25 cellular contexts compared by ENCODE assay signal in genomic region chr7:125246706-125247105, GRCh38.
DNase-seq lines count a peak whose midpoint lies in the region; ATAC-seq, FAIRE-seq and TF ChIP-seq lines count a peak whose summit lies in the region.
"Had no signal": no experiment of that assay in that cellular context is flagged by ENCODE, and none has a peak within 500 bp of the region (broad histone marks: within the 10 kb centered on the region; RNA-seq: fewer than 3 reads in every experiment).

No MANE protein-coding gene starts in this region.

- H3K79me2 ChIP-seq in GM23338 (replicated peaks; ENCODE audit: insufficient read depth) (no peaks in the 10 kb centered on the region), OCI-LY3 (ENCODE audit: low read length) (no peaks in the 10 kb centered on the region), K562 (ENCODE audit: control insufficient read depth, insufficient read depth, low read length) (no peaks in the 10 kb centered on the region), Karpas-422 (ENCODE audit: low read length) (no peaks in the 10 kb centered on the region)

- H2AFZ ChIP-seq in GM23338 (no peak overlapping the region), OCI-LY3 (ENCODE audit: low read depth, low read length) (0 out of 2 replicates have a peak overlapping the region, but pooled peaks have one; percentile 31), K562 (ENCODE audit: low read depth, low read length) (peak overlapping the region; percentile 43), Karpas-422 (ENCODE audit: low read length) (no peak overlapping the region)

- no peaks in the 10 kb centered on the region for H3K36me3 Mint-ChIP-seq in GM23338 (ENCODE audit: low read depth)
- H3K36me3 Mint-ChIP-seq: CD14-positive monocyte; CD8-positive, alpha-beta memory T cell had no signal

- H3K36me3 ChIP-seq in GM23338 (ENCODE audit: insufficient read depth): no peaks in the 10 kb centered on the region
- no peaks in the 10 kb centered on the region for H3K36me3 ChIP-seq in OCI-LY3 (replicated peaks; ENCODE audit: low read depth, low read length)
- no peaks in the 10 kb centered on the region for H3K36me3 ChIP-seq in K562 (ENCODE audit: control insufficient read depth, insufficient read depth, low read length)
- H3K36me3 ChIP-seq in Karpas-422 (ENCODE audit: insufficient read depth, low read length): no peaks in the 10 kb centered on the region
- H3K36me3 ChIP-seq: BE2C; BLaER1 treated with 17β-estradiol and CSF1 and Interleukin-3, amounts not matched to agents 10 nM and 100 nM had no signal

- H3K4me3 Mint-ChIP-seq in GM23338: no peak overlapping the region
- H3K4me3 Mint-ChIP-seq: CD14-positive monocyte; CD4-positive, alpha-beta T cell; CD8-positive, alpha-beta memory T cell had no signal

- H3K9me2 ChIP-seq in GM23338 (ENCODE audit: insufficient read depth) (no peaks in the 10 kb centered on the region), Karpas-422 (replicated peaks; ENCODE audit: insufficient read depth, low read length) (no peaks in the 10 kb centered on the region)

- WGBS in K562 (ENCODE audit: insufficient coverage, low coverage, missing lambda C conversion rate): 0% methylated on average over 1 of the region's 1 CpG

- ATAC-seq in GM23338 (no peak), K562 (peak; percentile 61), GM19351 (IDR thresholded peaks at IDR 0.05; ENCODE audit: unreplicated experiment) (no peak)
- ATAC-seq: A549, GM12878, HCT116 had no signal

- H3K4me3 ChIP-seq in GM23338: no peak overlapping the region
- no peak overlapping the region for H3K4me3 ChIP-seq in OCI-LY3 (ENCODE audit: low read length)
- H3K4me3 ChIP-seq in K562: no peak overlapping the region
- H3K4me3 ChIP-seq in Karpas-422 (ENCODE audit: low read length): no peak overlapping the region
- H3K4me3 ChIP-seq: A549; BLaER1 treated with 17β-estradiol and CSF1 and Interleukin-3, amounts not matched to agents 10 nM and 100 nM; GM12878 had no signal

- TF ChIP-seq CTCF in GM23338 (conservative IDR thresholded peaks at IDR 0.05; ENCODE audit: low read depth in 2 of 2) (no peak), OCI-LY3 (IDR thresholded peaks at IDR 0.05; ENCODE audit: low read depth, low read length) (no peak), K562 (IDR thresholded peaks at IDR 0.05 in 2 of 3, conservative IDR thresholded peaks at IDR 0.05 in 1 of 3; ENCODE audit: insufficient read depth in 2 of 3, low read depth in 1 of 3, low read length in 3 of 3) (no peak)

- no peak for DNase-seq in GM23338 (ENCODE audit: low spot score)
- DNase-seq in K562 (ENCODE audit: extremely low read depth in 1 of 4, low spot score in 3 of 4): no peak
- no peak for DNase-seq in cerebellar cortex (ENCODE audit: low spot score)
- DNase-seq in Karpas-422: no peak
- DNase-seq: 8988T; ACHN; AML-193; BE2C; CD4-positive, alpha-beta T cell; CD8-positive, alpha-beta memory T cell; DMS 273 treated with DMSO at 0.1 percent for 48 hours; DMS79; EL; GDM1; H7 had no signal

- no peak for TF ChIP-seq POLR2A in K562 (conservative IDR thresholded peaks at IDR 0.05)

- H3F3A ChIP-seq in GM23338 (replicated peaks; ENCODE audit: low read depth): no peaks in the 10 kb centered on the region

- in situ Hi-C loops in K562 (cut with MboI): no loop called here

- H3K4me1 Mint-ChIP-seq in GM23338: no peaks in the 10 kb centered on the region
- H3K4me1 Mint-ChIP-seq: CD14-positive monocyte; CD8-positive, alpha-beta memory T cell had no signal

- no peaks in the 10 kb centered on the region for H3K27me3 Mint-ChIP-seq in GM23338 (ENCODE audit: insufficient read depth, low read depth, poor library complexity)
- H3K27me3 Mint-ChIP-seq: CD4-positive, alpha-beta T cell; CD8-positive, alpha-beta memory T cell had no signal

- no peak overlapping the region for H3K27ac ChIP-seq in GM23338 (ENCODE audit: low read depth)
- no peak overlapping the region for H3K27ac ChIP-seq in OCI-LY3 (ENCODE audit: low read length)
- no peak overlapping the region for H3K27ac ChIP-seq in K562 (ENCODE audit: extremely low read depth, low read depth, low read length)
- no peak overlapping the region for H3K27ac ChIP-seq in Karpas-422 (ENCODE audit: low read length)
- H3K27ac ChIP-seq: A549; BLaER1 treated with 17β-estradiol and CSF1 and Interleukin-3, amounts not matched to agents 10 nM and 100 nM had no signal

- CTCF ChIA-PET in K562 (lab: Yijun Ruan, JAX; ENCODE audit: low intra/inter-chr PET ratio): no interaction called here

- H3K9me3 ChIP-seq in OCI-LY3 (ENCODE audit: insufficient read depth, low read length) (no peaks in the 10 kb centered on the region), K562 (replicated peaks; ENCODE audit: control insufficient read depth, insufficient read depth, low read depth, low read length) (peaks cover 3% of the 10 kb centered on the region; the same call in 1 of the 2 replicates), Karpas-422 (ENCODE audit: low read length) (peaks cover 7% of the 10 kb centered on the region)
- H3K9me3 ChIP-seq: A549; BE2C; BLaER1 treated with 17β-estradiol and CSF1 and Interleukin-3, amounts not matched to agents 10 nM and 100 nM had no signal

- H3K9me3 Mint-ChIP-seq in GM23338: no peaks in the 10 kb centered on the region
- H3K9me3 Mint-ChIP-seq: CD4-positive, alpha-beta T cell had no signal

- H3K4me1 ChIP-seq in GM23338 (ENCODE audit: insufficient read depth): no peaks in the 10 kb centered on the region
- peaks cover 6% of the 10 kb centered on the region for H3K4me1 ChIP-seq in OCI-LY3 (ENCODE audit: low read length)
- no peaks in the 10 kb centered on the region for H3K4me1 ChIP-seq in K562 (replicated peaks in 1 of 2; ENCODE audit: control insufficient read depth in 2 of 2, insufficient read depth in 2 of 2, low read length in 2 of 2)
- H3K4me1 ChIP-seq in Karpas-422 (ENCODE audit: low read length): no peaks in the 10 kb centered on the region
- H3K4me1 ChIP-seq: A549; BE2C; BLaER1 treated with 17β-estradiol and CSF1 and Interleukin-3, amounts not matched to agents 10 nM and 100 nM had no signal

- TF ChIP-seq RAD21 in K562 (CRISPR knock-in tag; conservative IDR thresholded peaks at IDR 0.05 in 1 of 2, IDR thresholded peaks at IDR 0.05 in 1 of 2): no peak

- intact Hi-C loops in K562 (cut with micrococcal nuclease): no loop called here

- POLR2A ChIA-PET in K562 (lab: Yijun Ruan, JAX): no interaction called here

- H4K20me1 ChIP-seq in GM23338 (replicated peaks; ENCODE audit: insufficient read depth) (no peaks in the 10 kb centered on the region), OCI-LY3 (ENCODE audit: insufficient read depth, low read length) (no peaks in the 10 kb centered on the region), K562 (replicated peaks; ENCODE audit: control insufficient read depth, insufficient read depth, low read length) (no peaks in the 10 kb centered on the region), Karpas-422 (ENCODE audit: insufficient read depth, low read depth, low read length) (no peaks in the 10 kb centered on the region)
- H4K20me1 ChIP-seq: BLaER1 treated with 17β-estradiol and CSF1 and Interleukin-3, amounts not matched to agents 10 nM and 100 nM had no signal

- peak overlapping the region; percentile 42 for H3K27ac Mint-ChIP-seq in GM23338
- H3K27ac Mint-ChIP-seq: CD14-positive monocyte; CD4-positive, alpha-beta T cell; CD8-positive, alpha-beta memory T cell had no signal

- TF ChIP-seq EP300 in K562 (IDR thresholded peaks at IDR 0.05; ENCODE audit: low read length): no peak

- H3K27me3 ChIP-seq in GM23338 (ENCODE audit: insufficient read depth): no peaks in the 10 kb centered on the region
- no peaks in the 10 kb centered on the region for H3K27me3 ChIP-seq in OCI-LY3 (ENCODE audit: low read depth, low read length)
- no peaks in the 10 kb centered on the region for H3K27me3 ChIP-seq in K562 (ENCODE audit: control insufficient read depth in 2 of 2, insufficient read depth in 2 of 2, low read length in 2 of 2)
- H3K27me3 ChIP-seq in Karpas-422 (ENCODE audit: low read length): no peaks in the 10 kb centered on the region
- H3K27me3 ChIP-seq: BE2C; BLaER1 treated with 17β-estradiol and CSF1 and Interleukin-3, amounts not matched to agents 10 nM and 100 nM had no signal

- H3K4me2 ChIP-seq in GM23338 (no peak overlapping the region), OCI-LY3 (ENCODE audit: low read length) (no peak overlapping the region), K562 (ENCODE audit: insufficient read depth, low read length) (peak overlapping the region; percentile 3; the same call in 1 of the 2 replicates), Karpas-422 (ENCODE audit: low read depth, low read length, poor library complexity, severe bottlenecking) (no peak overlapping the region)
- H3K4me2 ChIP-seq: A549; BLaER1 treated with 17β-estradiol and CSF1 and Interleukin-3, amounts not matched to agents 10 nM and 100 nM had no signal

- H3K9me1 ChIP-seq in K562 (ENCODE audit: control insufficient read depth, insufficient read depth, low read length): no peaks in the 10 kb centered on the region

- H3K9ac ChIP-seq in OCI-LY3 (ENCODE audit: low read length) (no peak overlapping the region), K562 (ENCODE audit: insufficient read depth in 1 of 2, low read depth in 2 of 2, low read length in 2 of 2) (no peak overlapping the region), Karpas-422 (ENCODE audit: low read length) (no peak overlapping the region)
- H3K9ac ChIP-seq: BLaER1 treated with 17β-estradiol and CSF1 and Interleukin-3, amounts not matched to agents 10 nM and 100 nM had no signal

- no peak for FAIRE-seq in K562 (lab: Jason Lieb, UNC)
- FAIRE-seq: A549, D721Med, GM19239, H1 had no signal

- no TSS peak for BruUV-seq in K562 (replicated peaks; lab: Mats Ljungman, UMichigan)

TF ChIP-seq in K562, 482 proteins besides CTCF, POLR2A, EP300 and RAD21 (continues in another document):
- no peak for TF ChIP-seq USF1 (CRISPR knock-in tag; IDR thresholded peaks at IDR 0.05)
- peak; percentile 61 for TF ChIP-seq ZNF316 (IDR thresholded peaks at IDR 0.05)
- peak; percentile 79 for TF ChIP-seq MAFG (tag; conservative IDR thresholded peaks at IDR 0.05)
- TF ChIP-seq ZNF77 (CRISPR knock-in tag; IDR thresholded peaks at IDR 0.05): no peak

Comparison
In these comparisons a context has a peak if more than half of its experiments do, and no peak if none do; other contexts are left out.
1. H2AFZ ChIP-seq: peak in OCI-LY3 (single experiment) and K562 (single experiment); none in GM23338 (single experiment) and Karpas-422 (single experiment).